ENCODE assay signal across 8 cellular contexts in genomic region chr15:39580630-39581500, GRCh38. TPM values are rescaled to one million over a fixed set of nuclear protein-coding genes. Genes with fewer than 3 reads are reported as not detected.
A peak's percentile ranks its signal among the peaks of the same experiment; 100 is the strongest.
DNase-seq lines count a peak whose midpoint lies in the region; ATAC-seq and TF ChIP-seq lines count a peak whose summit lies in the region.

THBS1 (plus strand) TSS chr15:39581079; CDS start chr15:39581858, 779 bp downstream.

- H3K4me3 ChIP-seq in foreskin fibroblast (ENCODE audit: low read depth in 1 of 2, low read length in 2 of 2) (peak within 1 kb of the TSS; percentile 83 to 97), neuron (ENCODE audit: low read length) (peak within 1 kb of the TSS; percentile 73), upper lobe of right lung (peak within 1 kb of the TSS; percentile 60)

- DNase-seq in AG08395 (ENCODE audit: low spot score) (peak; percentile 94), NCI-H526 treated with DMSO at 0.1 percent for 48 hours (lab: John Stamatoyannopoulos, UW) (peak; percentile 46), activated gamma-delta T cell (lab: John Stamatoyannopoulos, UW) (peak; percentile 20), foreskin fibroblast (peak; percentile 96 to 97), upper lobe of right lung (peak; percentile 94), putamen (ENCODE audit: low spot score) (no peak)

- peak within 1 kb of the TSS; percentile 98 for H2AFZ ChIP-seq in neuron (ENCODE audit: low read depth, low read length)

- H3K27me3 ChIP-seq in neuron (ENCODE audit: insufficient read depth, low read length) (no peaks in the 10 kb centered on the region), upper lobe of right lung (no peaks in the 10 kb centered on the region)

- TF ChIP-seq CTCF in foreskin fibroblast (IDR thresholded peaks at IDR 0.05; ENCODE audit: low read depth, low read length), result no peak
- TF ChIP-seq CTCF in upper lobe of right lung (IDR thresholded peaks at IDR 0.05), result no peak

- ATAC-seq in GM21360 (IDR thresholded peaks at IDR 0.05; ENCODE audit: unreplicated experiment), result peak; percentile 14
- peak; percentile 81 for ATAC-seq in upper lobe of right lung

- peak within 1 kb of the TSS; percentile 91 for H3K27ac ChIP-seq in upper lobe of right lung

- intact Hi-C loops in upper lobe of right lung (cut with DNase I), result loop anchor here (5.0 to 10.0 kb wide), 2 partner anchors 409 to 766 kb away; no protein-coding TSS in a partner anchor

- H3K36me3 ChIP-seq in neuron (ENCODE audit: insufficient read depth, low read length) (peaks cover 36% of the 10 kb centered on the region), upper lobe of right lung (peaks cover 36% of the 10 kb centered on the region)

- H3K4me1 ChIP-seq in neuron (ENCODE audit: insufficient read depth, low read length) (peaks cover 42% of the 10 kb centered on the region), upper lobe of right lung (peaks cover 4% of the 10 kb centered on the region)

- no peaks in the 10 kb centered on the region for H3K9me3 ChIP-seq in neuron (ENCODE audit: low read length)
- no peaks in the 10 kb centered on the region for H3K9me3 ChIP-seq in upper lobe of right lung

RNA-seq across cellular contexts. Expression of gene THBS1, which starts in this region (rescaled TPM):
- total RNA-seq in upper lobe of right lung, result 377 TPM
